ENCODE assay signal across 1 cellular context in the genomic region with DNA sequence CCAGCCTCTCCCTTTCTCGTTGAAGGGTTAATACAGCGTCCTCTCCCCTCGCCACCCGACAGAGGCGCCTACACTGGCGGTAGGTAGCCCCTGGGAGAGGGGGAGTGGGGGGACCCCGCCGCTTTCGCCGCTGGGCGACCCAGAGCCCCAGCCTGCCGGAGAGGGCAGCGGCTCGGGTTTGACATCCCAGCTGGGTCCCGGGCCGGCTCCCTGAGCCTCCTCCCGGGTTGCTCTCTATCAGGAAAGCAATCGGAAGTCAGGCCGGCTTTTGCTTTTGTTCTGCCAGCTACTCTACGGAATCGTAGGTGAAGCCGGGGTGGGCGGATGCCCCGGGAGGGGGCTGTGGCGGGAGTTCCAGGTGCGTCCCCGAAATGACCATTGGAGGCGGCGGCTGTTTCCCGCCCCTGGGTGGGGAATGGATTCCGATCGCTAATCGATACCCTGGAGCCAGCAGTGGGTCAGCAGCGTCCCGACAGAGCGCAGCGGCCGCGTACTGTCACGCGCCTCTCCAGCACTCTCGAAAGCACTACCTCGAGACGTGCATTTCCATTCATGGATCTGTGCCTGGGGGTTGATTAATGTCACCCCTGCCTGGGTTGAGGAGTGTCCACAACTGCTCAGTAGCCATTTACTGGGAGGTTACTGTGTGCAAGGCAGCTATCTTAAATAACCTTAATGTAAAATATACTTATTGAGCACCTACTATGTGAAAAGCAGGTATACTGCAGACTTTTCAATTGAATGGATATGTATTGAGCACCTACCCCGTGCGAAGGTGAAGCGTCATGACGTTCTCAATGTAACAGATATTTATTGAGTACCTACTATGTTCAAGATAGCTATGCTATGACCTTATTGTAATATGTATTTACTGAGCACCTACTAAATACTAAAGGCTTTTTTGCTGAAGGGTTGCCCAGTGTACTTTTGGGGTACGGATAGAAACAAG.
TF ChIP-seq lines count a peak whose summit lies in the region.

No MANE protein-coding gene starts in this region.

TF ChIP-seq in IMR-90, 13 proteins besides CTCF, POLR2A, EP300 and RAD21 (continued from another document):
- TF ChIP-seq, protein P1, sequence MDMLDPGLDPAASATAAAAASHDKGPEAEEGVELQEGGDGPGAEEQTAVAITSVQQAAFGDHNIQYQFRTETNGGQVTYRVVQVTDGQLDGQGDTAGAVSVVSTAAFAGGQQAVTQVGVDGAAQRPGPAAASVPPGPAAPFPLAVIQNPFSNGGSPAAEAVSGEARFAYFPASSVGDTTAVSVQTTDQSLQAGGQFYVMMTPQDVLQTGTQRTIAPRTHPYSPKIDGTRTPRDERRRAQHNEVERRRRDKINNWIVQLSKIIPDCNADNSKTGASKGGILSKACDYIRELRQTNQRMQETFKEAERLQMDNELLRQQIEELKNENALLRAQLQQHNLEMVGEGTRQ (IDR thresholded peaks at IDR 0.05; ENCODE audit: low read depth, low read length) = no peak
- TF ChIP-seq, protein P2, sequence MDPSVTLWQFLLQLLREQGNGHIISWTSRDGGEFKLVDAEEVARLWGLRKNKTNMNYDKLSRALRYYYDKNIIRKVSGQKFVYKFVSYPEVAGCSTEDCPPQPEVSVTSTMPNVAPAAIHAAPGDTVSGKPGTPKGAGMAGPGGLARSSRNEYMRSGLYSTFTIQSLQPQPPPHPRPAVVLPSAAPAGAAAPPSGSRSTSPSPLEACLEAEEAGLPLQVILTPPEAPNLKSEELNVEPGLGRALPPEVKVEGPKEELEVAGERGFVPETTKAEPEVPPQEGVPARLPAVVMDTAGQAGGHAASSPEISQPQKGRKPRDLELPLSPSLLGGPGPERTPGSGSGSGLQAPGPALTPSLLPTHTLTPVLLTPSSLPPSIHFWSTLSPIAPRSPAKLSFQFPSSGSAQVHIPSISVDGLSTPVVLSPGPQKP (IDR thresholded peaks at IDR 0.05; ENCODE audit: borderline replicate concordance, low read depth, low read length) = no peak
- no peak for TF ChIP-seq CHD1 (IDR thresholded peaks at IDR 0.05; ENCODE audit: low read depth, low read length)
- TF ChIP-seq NFE2L2 (IDR thresholded peaks at IDR 0.05; ENCODE audit: low read depth, low read length) = no peak
- TF ChIP-seq BHLHE40 (IDR thresholded peaks at IDR 0.05; ENCODE audit: low read depth, low read length) = no peak
- no peak for TF ChIP-seq SMC3 (IDR thresholded peaks at IDR 0.05; ENCODE audit: low read depth, low read length)
